In the genomic region with DNA sequence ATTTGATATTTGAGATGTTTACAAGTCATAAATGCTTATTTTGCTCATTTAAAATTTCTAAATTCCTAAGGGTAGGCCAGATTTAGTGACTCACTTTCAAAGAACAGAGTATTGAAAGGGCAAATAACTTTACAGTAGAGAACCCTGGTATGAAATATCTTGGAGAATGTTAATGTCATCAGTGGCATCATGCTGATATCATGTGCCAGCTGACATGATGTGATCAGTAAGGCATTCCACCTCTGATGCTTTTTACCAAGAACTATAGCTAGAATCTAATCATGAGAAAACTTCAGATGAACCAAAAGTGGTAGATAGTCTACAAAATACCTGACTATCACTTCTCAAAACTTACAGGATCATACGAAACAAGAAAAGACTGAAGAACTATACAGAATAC, we compare ENCODE assay signal across 17 cellular contexts. TPM values are rescaled to one million over a fixed set of nuclear protein-coding genes. Genes with fewer than 3 reads are reported as not detected.
DNase-seq lines count a peak whose midpoint lies in the region; ATAC-seq and TF ChIP-seq lines count a peak whose summit lies in the region.
"Had no signal": no experiment of that assay in that cellular context is flagged by ENCODE, and none has a peak within 500 bp of the region (broad histone marks: within the 10 kb centered on the region; RNA-seq: fewer than 3 reads in every experiment).

No MANE protein-coding gene starts in this region.

- H3K9ac ChIP-seq in subcutaneous abdominal adipose tissue (ENCODE audit: low read length in 5 of 5), result no peak overlapping the region

- peak overlapping the region; percentile 92 for H3K4me3 Mint-ChIP-seq in HFFc6
- H3K4me3 Mint-ChIP-seq: activated naive CD4-positive, alpha-beta T cell treated with anti-CD3 and anti-CD28 coated beads for 36 hours; CD4-positive, alpha-beta memory T cell; central memory CD8-positive, alpha-beta T cell had no signal

- H3K4me3 ChIP-seq in fibroblast of pulmonary artery (replicated peaks; ENCODE audit: low read depth, low read length) (no peak overlapping the region), subcutaneous abdominal adipose tissue (ENCODE audit: low read depth in 1 of 5, low read length in 5 of 5) (no peak overlapping the region)
- H3K4me3 ChIP-seq: right atrium auricular region had no signal

- peaks cover 5 to 42% (median 37%) of the 10 kb centered on the region in 5 donors for H3K4me1 ChIP-seq in subcutaneous abdominal adipose tissue (ENCODE audit: control insufficient read depth in 5 of 5, insufficient read depth in 5 of 5, low read length in 5 of 5)

- no peaks in the 10 kb centered on the region for H3K9me3 ChIP-seq in subcutaneous abdominal adipose tissue (ENCODE audit: control insufficient read depth in 5 of 5, low read length in 5 of 5)
- H3K9me3 ChIP-seq: right atrium auricular region had no signal

- ATAC-seq in GM21528 (IDR thresholded peaks at IDR 0.05; ENCODE audit: low FRiP score, unreplicated experiment), result no peak

- TF ChIP-seq CTCF in HFFc6 (IDR thresholded peaks at IDR 0.05), result no peak
- no peak for TF ChIP-seq CTCF in fibroblast of pulmonary artery (IDR thresholded peaks at IDR 0.05; ENCODE audit: low read length, missing control alignments)

- peaks cover 44% of the 10 kb centered on the region for H3K4me1 Mint-ChIP-seq in HFFc6 (ENCODE audit: low read depth)
- H3K4me1 Mint-ChIP-seq: central memory CD8-positive, alpha-beta T cell had no signal

- H3K27ac ChIP-seq in subcutaneous abdominal adipose tissue (ENCODE audit: low read depth, low read length), result peak overlapping the region; percentile 2
- H3K27ac ChIP-seq: VCaP had no signal

- no peaks in the 10 kb centered on the region for H3K9me3 Mint-ChIP-seq in HFFc6
- H3K9me3 Mint-ChIP-seq: activated naive CD4-positive, alpha-beta T cell treated with anti-CD3 and anti-CD28 coated beads for 36 hours; neural crest cell had no signal

- peak; percentile 67 for DNase-seq in HFFc6
- DNase-seq in amniotic epithelial cell (ENCODE audit: low read depth), result peak; percentile 52
- DNase-seq in fibroblast of pulmonary artery (ENCODE audit: low read depth), result peak; percentile 50
- DNase-seq in DMS114 treated with DMSO at 0.1 percent for 48 hours (lab: John Stamatoyannopoulos, UW; ENCODE audit: unreplicated experiment), result no peak
- no peak for DNase-seq in MV-4-11 (lab: John Stamatoyannopoulos, UW)
- DNase-seq: activated naive CD4-positive, alpha-beta T cell treated with anti-CD3 and anti-CD28 coated beads for 36 hours; CD4-positive, alpha-beta memory T cell; NCI-H1417; NCI-H2227 treated with DMSO at 0.1 percent for 48 hours; stimulated activated CD4-positive, alpha-beta T cell treated with anti-CD3 and anti-CD28 coated beads, Interleukin-2, amount 100 ng/mL, for 24 hours; trophoblast cell had no signal

- H3K36me3 ChIP-seq in subcutaneous abdominal adipose tissue (ENCODE audit: control insufficient read depth in 5 of 5, insufficient read depth in 5 of 5, low read length in 5 of 5), result no peaks in the 10 kb centered on the region
- H3K36me3 ChIP-seq: right atrium auricular region had no signal

- peak overlapping the region; percentile 95 for H3K27ac Mint-ChIP-seq in HFFc6
- H3K27ac Mint-ChIP-seq: activated naive CD4-positive, alpha-beta T cell treated with anti-CD3 and anti-CD28 coated beads for 36 hours; CD4-positive, alpha-beta memory T cell had no signal

- H3K27me3 Mint-ChIP-seq in HFFc6 (ENCODE audit: insufficient read depth), result no peaks in the 10 kb centered on the region; the same call in 1 of the 2 replicates

- peaks cover 0 to 8% (median 5%) of the 10 kb centered on the region in 5 donors for H3K27me3 ChIP-seq in subcutaneous abdominal adipose tissue (ENCODE audit: control insufficient read depth in 5 of 5, insufficient read depth in 4 of 5, low read length in 5 of 5)
- H3K27me3 ChIP-seq: right atrium auricular region had no signal

- no peaks in the 10 kb centered on the region for H3K36me3 Mint-ChIP-seq in HFFc6 (ENCODE audit: low read depth)
- H3K36me3 Mint-ChIP-seq: CD4-positive, alpha-beta memory T cell had no signal

RNA-seq across cellular contexts. Expression of a gene that starts 2.9 kb away (rescaled TPM):
- total RNA-seq in HFFc6 (2021; fragmentation: NEBNext Ultra II Directional; extraction: Animal tissue kit (Norgen Biotek cat#: 25700)), result 10 to 100 TPM; 31.1 to 59.0 (median 37.1) TPM
- total RNA-seq: activated naive CD4-positive, alpha-beta T cell treated with anti-CD3 and anti-CD28 coated beads for 36 hours had no signal

Comparison
In these comparisons a context has a peak if more than half of its experiments do, and no peak if none do; other contexts are left out.
1. DNase-seq: peak in HFFc6 (single experiment), amniotic epithelial cell (single experiment) and fibroblast of pulmonary artery (single experiment); none in DMS114 treated with DMSO at 0.1 percent for 48 hours (single experiment) and MV-4-11 (single experiment).